8 cellular contexts compared by ENCODE assay signal in the genomic region with DNA sequence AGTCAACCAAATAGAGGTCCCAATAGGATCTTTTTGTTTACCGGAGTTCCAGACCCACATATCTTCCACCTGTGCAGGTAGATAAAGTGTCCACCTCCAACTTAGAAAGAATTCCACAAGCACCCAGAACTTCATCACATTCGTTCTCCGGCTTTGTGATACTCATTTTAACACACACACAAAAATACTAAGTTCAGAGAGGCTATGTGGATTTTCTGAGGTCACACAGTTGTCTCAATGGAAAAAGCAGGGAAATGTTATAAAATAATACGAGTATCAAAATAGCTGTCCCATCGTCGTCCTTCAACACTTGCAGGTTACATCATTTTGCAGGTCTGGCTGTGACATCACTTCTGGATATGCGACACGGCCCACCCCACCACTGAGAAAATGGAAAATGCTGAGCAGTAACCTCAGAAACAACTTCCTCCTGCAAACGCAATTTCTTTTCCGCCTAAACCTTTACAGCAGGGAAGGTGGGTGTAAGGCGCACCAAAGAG.
DNase-seq lines count a peak whose midpoint lies in the region; ATAC-seq and TF ChIP-seq lines count a peak whose summit lies in the region.

No MANE protein-coding gene starts in this region.

- in situ Hi-C loops in astrocyte of the spinal cord (cut with HindIII; ENCODE audit: low sequenced_read_pairs): no loop called here

- intact Hi-C loops in left lung (cut with DNase I): loop anchor here in 1 of 2 donors (5.0 kb wide), 1 partner anchor 180 kb away; a partner anchor contains a TSS

- DNase-seq in astrocyte of the spinal cord (ENCODE audit: low read depth, low spot score) (no peak), left lung (no peak), cerebellar cortex (ENCODE audit: low spot score) (no peak), retina (no peak)

- H3K27me3 ChIP-seq in left lung: peaks cover 0 to 11% of the 10 kb centered on the region in 2 donors
- peaks cover 4% of the 10 kb centered on the region for H3K27me3 ChIP-seq in thymus (ENCODE audit: control insufficient read depth, insufficient read depth)

- peak overlapping the region; percentile 91 to 96 for H3K27ac ChIP-seq in left lung
- peak overlapping the region; percentile 68 for H3K27ac ChIP-seq in thymus (ENCODE audit: low read depth)

- WGBS in thymus: 30% methylated on average over 11 of the region's 11 CpGs

- peaks cover 22 to 60% of the 10 kb centered on the region in 2 donors for H3K4me1 ChIP-seq in left lung
- H3K4me1 ChIP-seq in thymus (ENCODE audit: control insufficient read depth, insufficient read depth, low read length): peaks cover 8% of the 10 kb centered on the region

- H3K4me3 ChIP-seq in astrocyte of the spinal cord (ENCODE audit: low read depth, low read length) (peak overlapping the region; percentile 36), left lung (peak overlapping the region; percentile 40 to 42), thymus (ENCODE audit: low read length) (peak overlapping the region; percentile 49)

- TF ChIP-seq CTCF in astrocyte of the spinal cord (IDR thresholded peaks at IDR 0.05; ENCODE audit: low read depth, low read length) (no peak), left lung (IDR thresholded peaks at IDR 0.05) (no peak)

- ATAC-seq in GM19023 (IDR thresholded peaks at IDR 0.05; ENCODE audit: unreplicated experiment) (peak; percentile 10), HG03378 (IDR thresholded peaks at IDR 0.05; ENCODE audit: unreplicated experiment) (peak; percentile 10), left lung (peak; percentile 9), HG03439 (IDR thresholded peaks at IDR 0.05; ENCODE audit: unreplicated experiment) (no peak)

- H3K9me3 ChIP-seq in left lung: no peaks in the 10 kb centered on the region
- H3K9me3 ChIP-seq in thymus (ENCODE audit: control insufficient read depth): no peaks in the 10 kb centered on the region

- H3K36me3 ChIP-seq in left lung: no peaks in the 10 kb centered on the region
- no peaks in the 10 kb centered on the region for H3K36me3 ChIP-seq in thymus (ENCODE audit: control insufficient read depth, insufficient read depth)
